Comparison of ENCODE assay signal across 31 cellular contexts in genomic region chr15:51369451-51369761, GRCh38. TPM values are rescaled to one million over a fixed set of nuclear protein-coding genes. Genes with fewer than 3 reads are reported as not detected.
DNase-seq lines count a peak whose midpoint lies in the region; ATAC-seq, FAIRE-seq and TF ChIP-seq lines count a peak whose summit lies in the region.
"Had no signal": no experiment of that assay in that cellular context is flagged by ENCODE, and none has a peak within 500 bp of the region (broad histone marks: within the 10 kb centered on the region; RNA-seq: fewer than 3 reads in every experiment).

No MANE protein-coding gene starts in this region.

- BruUV-seq in GM12878 (replicated peaks; lab: Mats Ljungman, UMichigan), result no TSS peak

- no peaks in the 10 kb centered on the region for H3K36me3 ChIP-seq in GM12878 (ENCODE audit: control insufficient read depth in 2 of 2, insufficient read depth in 2 of 2, low read length in 1 of 2)
- no peaks in the 10 kb centered on the region for H3K36me3 ChIP-seq in MM.1S (replicated peaks; ENCODE audit: insufficient read depth, low read length)
- no peaks in the 10 kb centered on the region for H3K36me3 ChIP-seq in MG63
- H3K36me3 ChIP-seq: ascending aorta; BLaER1 treated with 17β-estradiol and CSF1 and Interleukin-3, amounts not matched to agents 10 nM and 100 nM; right atrium auricular region; spleen; tibial nerve had no signal

- H4K20me1 ChIP-seq in GM12878 (ENCODE audit: control insufficient read depth, insufficient read depth) (no peaks in the 10 kb centered on the region), MM.1S (ENCODE audit: insufficient read depth, low read length) (no peaks in the 10 kb centered on the region)
- H4K20me1 ChIP-seq: BLaER1 treated with 17β-estradiol and CSF1 and Interleukin-3, amounts not matched to agents 10 nM and 100 nM had no signal

- in situ Hi-C loops in GM12878 (cut with MboI), result no loop called here

- H3K79me2 ChIP-seq in GM12878 (ENCODE audit: control insufficient read depth, insufficient read depth, low read length) (no peaks in the 10 kb centered on the region), MM.1S (ENCODE audit: low read length) (no peaks in the 10 kb centered on the region)
- H3K79me2 ChIP-seq: parathyroid adenoma had no signal

- no peak for DNase-seq in A549 (ENCODE audit: low read depth in 1 of 2, low spot score in 1 of 2)
- no peak for DNase-seq in GM12878 (ENCODE audit: low read depth, low spot score)
- no peak for DNase-seq in effector CD4-positive, alpha-beta T cell
- DNase-seq in EL, result no peak
- DNase-seq in MM.1S, result no peak
- DNase-seq in MG63, result no peak
- DNase-seq: activated CD4-positive, alpha-beta T cell treated with anti-CD3 and anti-CD28 coated beads for 1 hour; activated CD8-positive, alpha-beta T cell treated with anti-CD3 and anti-CD28 coated beads for 36 hours; activated effector memory CD4-positive, alpha-beta T cell treated with anti-CD3 and anti-CD28 coated beads, Interleukin-2, amount 50 U/mL, for 16 hours; activated naive CD8-positive, alpha-beta T cell treated with anti-CD3 and anti-CD28 coated beads, Interleukin-2, amount 10 ng/mL, durations not matched to agents 7 days and 5 days; activated T-cell treated with anti-CD3 and anti-CD28 coated beads for 4 hours; caudate nucleus; cortex of kidney; GDM1; NCI-H1105; NCI-H2029; NCI-H345; nephron progenitor cell; Right ventricle myocardium superior; spleen had no signal

- intact Hi-C loops in GM12878 (cut with micrococcal nuclease; ENCODE audit: unreplicated experiment), result no loop called here

- TF ChIP-seq CTCF in A549 (IDR thresholded peaks at IDR 0.05), result no peak
- TF ChIP-seq CTCF in GM12878 (IDR thresholded peaks at IDR 0.05 in 2 of 3, conservative IDR thresholded peaks at IDR 0.05 in 1 of 3; ENCODE audit: control insufficient read depth in 2 of 3, extremely low read depth in 1 of 3, insufficient read depth in 1 of 3, low read depth in 3 of 3, low read length in 3 of 3), result no peak
- TF ChIP-seq CTCF in MM.1S (IDR thresholded peaks at IDR 0.05; ENCODE audit: low read length), result no peak

- no peak for TF ChIP-seq POLR2A in A549 (IDR thresholded peaks at IDR 0.05; ENCODE audit: low read length)
- no peak for TF ChIP-seq POLR2A in GM12878 (IDR thresholded peaks at IDR 0.05; ENCODE audit: low read depth, low read length)

- SMC1A ChIA-PET in GM12878 (lab: Charles Lee; ENCODE audit: uncharacterized antibody, unreplicated experiment), result interaction anchor here (1.0 to 2.3 kb wide), 8 partner anchors 9 to 207 kb away, joined by 3 to 10 read pairs (median 4); no protein-coding TSS in a partner anchor

- H3K9ac ChIP-seq in GM12878 (ENCODE audit: control insufficient read depth, insufficient read depth, low read length) (no peak overlapping the region), MM.1S (ENCODE audit: low read length) (no peak overlapping the region)
- H3K9ac ChIP-seq: BLaER1 treated with 17β-estradiol and CSF1 and Interleukin-3, amounts not matched to agents 10 nM and 100 nM; parathyroid adenoma had no signal

- H3K4me3 ChIP-seq in A549 (no peak overlapping the region), GM12878 (no peak overlapping the region), MM.1S (ENCODE audit: low read length) (no peak overlapping the region), MG63 (no peak overlapping the region)
- H3K4me3 ChIP-seq: ascending aorta; BLaER1 treated with 17β-estradiol and CSF1 and Interleukin-3, amounts not matched to agents 10 nM and 100 nM; PC-9; right atrium auricular region; spleen; tibial nerve had no signal

- no peak for TF ChIP-seq RAD21 in A549 (conservative IDR thresholded peaks at IDR 0.05 in 1 of 2, IDR thresholded peaks at IDR 0.05 in 1 of 2)
- no peak for TF ChIP-seq RAD21 in GM12878 (IDR thresholded peaks at IDR 0.05; ENCODE audit: insufficient read depth, low read depth, low read length)

- H3K9me3 ChIP-seq in A549, result no peaks in the 10 kb centered on the region
- no peaks in the 10 kb centered on the region for H3K9me3 ChIP-seq in GM12878 (replicated peaks; ENCODE audit: control insufficient read depth, insufficient read depth, low read length)
- no peaks in the 10 kb centered on the region for H3K9me3 ChIP-seq in MM.1S (replicated peaks; ENCODE audit: insufficient read depth, low read length)
- H3K9me3 ChIP-seq in MG63, result no peaks in the 10 kb centered on the region
- H3K9me3 ChIP-seq: ascending aorta; BLaER1 treated with 17β-estradiol and CSF1 and Interleukin-3, amounts not matched to agents 10 nM and 100 nM; right atrium auricular region; spleen; tibial nerve had no signal

- RAD21 ChIA-PET in GM12878 (lab: Charles Lee; ENCODE audit: unreplicated experiment), result interaction anchor here (1.0 to 2.3 kb wide), 7 partner anchors 12 to 261 kb away, joined by 3 to 10 read pairs (median 5); no protein-coding TSS in a partner anchor

- POLR2A ChIA-PET in A549 (lab: Yijun Ruan, JAX) (interaction anchor here (1.1 kb wide), 1 partner anchor 121 kb away, joined by 3 read pairs; no protein-coding TSS in a partner anchor), GM12878 (lab: Charles Lee) (interaction anchor here (1.5 kb wide), 1 partner anchor 14 kb away, joined by 3 read pairs; no protein-coding TSS in a partner anchor)

- peak overlapping the region; percentile 47 for H3K4me2 ChIP-seq in A549
- no peak overlapping the region for H3K4me2 ChIP-seq in GM12878 (ENCODE audit: control insufficient read depth, insufficient read depth)
- H3K4me2 ChIP-seq in MM.1S (ENCODE audit: low read depth, low read length), result no peak overlapping the region
- H3K4me2 ChIP-seq: BLaER1 treated with 17β-estradiol and CSF1 and Interleukin-3, amounts not matched to agents 10 nM and 100 nM; PC-9 had no signal

- H3K27me3 ChIP-seq in GM12878 (replicated peaks in 1 of 2; ENCODE audit: control insufficient read depth in 2 of 2, insufficient read depth in 2 of 2, low read length in 1 of 2) (peaks cover 5 to 8% of the 10 kb centered on the region in 2 experiments; a peak in 3 of 4 replicates), MM.1S (replicated peaks; ENCODE audit: insufficient read depth, low read length) (no peaks in the 10 kb centered on the region), MG63 (no peaks in the 10 kb centered on the region)
- H3K27me3 ChIP-seq: ascending aorta; BLaER1 treated with 17β-estradiol and CSF1 and Interleukin-3, amounts not matched to agents 10 nM and 100 nM; right atrium auricular region; tibial nerve had no signal

- FAIRE-seq in A549 (lab: Jason Lieb, UNC) (no peak), GM12878 (lab: Jason Lieb, UNC) (peak; percentile 35)

- ATAC-seq in A549, result no peak
- peak; percentile 72 for ATAC-seq in GM18498 (IDR thresholded peaks at IDR 0.05; ENCODE audit: unreplicated experiment)
- ATAC-seq in HG02610 (IDR thresholded peaks at IDR 0.05; ENCODE audit: unreplicated experiment), result peak; percentile 79
- peak; percentile 79 for ATAC-seq in GM12878
- ATAC-seq: activated CD8-positive, alpha-beta T cell treated with anti-CD3 and anti-CD28 coated beads for 36 hours; foreskin keratinocyte had no signal

- no peak for TF ChIP-seq EP300 in A549 (IDR thresholded peaks at IDR 0.05)
- peak; percentile 25 to 34; a peak in 1 of 4 replicates for TF ChIP-seq EP300 in GM12878 (IDR thresholded peaks at IDR 0.05; ENCODE audit: borderline replicate concordance in 1 of 2, control insufficient read depth in 1 of 2, low read depth in 2 of 2, low read length in 2 of 2)

- no peaks in the 10 kb centered on the region; the same call in 1 of the 2 replicates for H3F3A ChIP-seq in MM.1S (ENCODE audit: insufficient read depth, low read length)

- H3K4me1 ChIP-seq in A549 (peaks cover 40% of the 10 kb centered on the region), GM12878 (ENCODE audit: control insufficient read depth, insufficient read depth, low read length) (peaks cover 4% of the 10 kb centered on the region), MM.1S (ENCODE audit: low read length) (0 out of 2 replicates have a peak, but pooled peaks cover 6% of the 10 kb centered on the region)
- H3K4me1 ChIP-seq: ascending aorta, foreskin keratinocyte, parathyroid adenoma, right atrium auricular region had no signal

- no peaks in the 10 kb centered on the region for H3K9me2 ChIP-seq in MM.1S (replicated peaks; ENCODE audit: insufficient read depth, low read length)

- H3K27ac ChIP-seq in A549 (peak overlapping the region; percentile 18 to 31; a peak in 1 of 6 replicates), GM12878 (ENCODE audit: control insufficient read depth, insufficient read depth) (no peak overlapping the region), MM.1S (ENCODE audit: low read length) (no peak overlapping the region)
- H3K27ac ChIP-seq: ascending aorta; BLaER1 treated with 17β-estradiol and CSF1 and Interleukin-3, amounts not matched to agents 10 nM and 100 nM; foreskin keratinocyte; HL-60; parathyroid adenoma; PC-9; right atrium auricular region; spleen; tibial nerve had no signal

- H2AFZ ChIP-seq in GM12878 (ENCODE audit: control insufficient read depth, low read depth, low read length), result no peak overlapping the region
- no peak overlapping the region for H2AFZ ChIP-seq in MM.1S (ENCODE audit: low read length)
- H2AFZ ChIP-seq: parathyroid adenoma, PC-9 had no signal

- 83% methylated on average over 1 of the region's 1 CpG for WGBS in A549 (ENCODE audit: missing lambda C conversion rate)
- 52% methylated on average over 1 of the region's 1 CpG for WGBS in GM12878 (ENCODE audit: insufficient coverage, insufficient replicate concordance, low lambda C conversion rate, missing lambda C conversion rate)

- CTCF ChIA-PET in A549 (lab: Yijun Ruan, JAX), result interaction anchor here (0.8 to 5.3 kb wide), 9 partner anchors 10 to 207 kb away, joined by 3 to 62 read pairs (median 5); no protein-coding TSS in a partner anchor
- CTCF ChIA-PET in GM12878 (lab: Yijun Ruan, JAX), result interaction anchor here (1.2 to 2.8 kb wide), 9 partner anchors 10 to 207 kb away, joined by 3 to 20 read pairs (median 7); no protein-coding TSS in a partner anchor

RNA-seq across cellular contexts. Expression of gene GLDN, which starts 28.0 kb away (rescaled TPM):
- polyA plus RNA-seq in A549 (2011; rRNA removed) (0.20 and 0.25 TPM in 2 replicates), A549 (2017; fragmentation: RNase III; extraction: RNeasy Plus Mini Kit Qiagen cat#74134 plus additional on column Dnase treatment) (0.03 TPM in 2 of 3 replicates, not detected in the other), GM12878 (2011; rRNA removed) (not detected in 2 replicates), GM12878 (2014; fragmentation: Illumina TruSeq; extraction: Trizol) (not detected in 2 replicates), GM12878 (2014; fragmentation: Nextera tagmentation; extraction: Ambion mirVana) (not detected), GM12878 (2014; rRNA removed) (not detected in 2 replicates), GM12878 (2016; fragmentation: Nextera tagmentation; extraction: Ambion mirVana) (not detected)
- 0.03 TPM in 1 of 2 replicates, not detected in the other for polyA plus RNA-seq in A549 (2012; cell fraction: cytosol; rRNA removed)
- polyA plus RNA-seq in A549 (2012; cell fraction: nucleus; rRNA removed), result 0.28 TPM in 1 of 2 replicates, not detected in the other
- polyA minus RNA-seq in A549 (2011; rRNA and poly(A)+ RNA removed), result 0.17 TPM in 1 of 2 replicates, not detected in the other
- not detected in 2 replicates for total RNA-seq in GM12878 (2013; cell fraction: nucleolus; rRNA removed)
- total RNA-seq in GM12878 (2014; rRNA removed) (not detected in 2 replicates), GM12878 (2014; rRNA removed; fragmentation: Illumina TruSeq; extraction: Trizol) (not detected in 2 replicates), GM12878 (2021) (0.13 TPM in 1 of 2 replicates, not detected in the other)
- not detected for polyA plus RNA-seq in GM12878 (2011; ENCODE audit: low read depth)
- polyA plus RNA-seq in GM12878 (2011; cell fraction: cytosol; rRNA removed), result not detected in 2 replicates
- not detected in 2 replicates for polyA plus RNA-seq in GM12878 (2011; cell fraction: nucleus; rRNA removed)
- not detected in 2 replicates for polyA plus RNA-seq in GM12878 (2012)
- polyA minus RNA-seq in GM12878 (2011; rRNA and poly(A)+ RNA removed), result not detected in 2 replicates
- polyA minus RNA-seq in GM12878 (2011; cell fraction: cytosol; rRNA and poly(A)+ RNA removed), result not detected in 2 replicates
- not detected in 2 replicates for polyA minus RNA-seq in GM12878 (2011; cell fraction: nucleus; rRNA and poly(A)+ RNA removed)
- 0.30 and 0.67 TPM in 2 replicates for total RNA-seq in MG63 (2014; rRNA removed; shearing (Covaris generic); ENCODE audit: low replicate concordance)
- total RNA-seq: activated CD8-positive, alpha-beta T cell treated with anti-CD3 and anti-CD28 coated beads for 36 hours; activated naive CD8-positive, alpha-beta T cell treated with anti-CD3 and anti-CD28 coated beads, Interleukin-2, amount 10 ng/mL, durations not matched to agents 7 days and 5 days; foreskin keratinocyte; lung microvascular endothelial cell; PC-9 had no signal
- polyA plus RNA-seq: foreskin keratinocyte had no signal

RNA-seq across cellular contexts. Expression of gene CYP19A1, which starts 31.0 kb away (rescaled TPM):
- polyA plus RNA-seq in A549 (2011; rRNA removed), result 0.26 and 0.36 TPM in 2 replicates
- polyA plus RNA-seq in A549 (2012; cell fraction: cytosol; rRNA removed), result 0.04 TPM in 1 of 2 replicates, not detected in the other
- 0.02 and 0.13 TPM in 2 replicates for polyA plus RNA-seq in A549 (2012; cell fraction: nucleus; rRNA removed)
- 0.21 TPM in 1 of 3 replicates, not detected in the others for polyA plus RNA-seq in A549 (2017; fragmentation: RNase III; extraction: RNeasy Plus Mini Kit Qiagen cat#74134 plus additional on column Dnase treatment)
- not detected in 2 replicates for polyA minus RNA-seq in A549 (2011; rRNA and poly(A)+ RNA removed)
- not detected in 2 replicates for total RNA-seq in GM12878 (2013; cell fraction: nucleolus; rRNA removed)
- 0.96 and 2.1 TPM in 2 replicates for total RNA-seq in GM12878 (2014; rRNA removed)
- 0.63 and 1.1 TPM in 2 replicates for total RNA-seq in GM12878 (2014; rRNA removed; fragmentation: Illumina TruSeq; extraction: Trizol)
- total RNA-seq in GM12878 (2021), result 1.2 and 1.4 TPM in 2 replicates
- not detected for polyA plus RNA-seq in GM12878 (2011; ENCODE audit: low read depth)
- polyA plus RNA-seq in GM12878 (2011; rRNA removed), result 0.35 and 1.3 TPM in 2 replicates
- polyA plus RNA-seq in GM12878 (2011; cell fraction: cytosol; rRNA removed), result 0.20 and 0.27 TPM in 2 replicates
- 0.56 and 0.88 TPM in 2 replicates for polyA plus RNA-seq in GM12878 (2011; cell fraction: nucleus; rRNA removed)
- 0.29 TPM in 1 of 2 replicates, not detected in the other for polyA plus RNA-seq in GM12878 (2012)
- polyA plus RNA-seq in GM12878 (2014; fragmentation: Illumina TruSeq; extraction: Trizol), result 0.76 and 4.2 TPM in 2 replicates
- polyA plus RNA-seq in GM12878 (2014; fragmentation: Nextera tagmentation; extraction: Ambion mirVana), result 1 to 10 TPM; 1.3 to 1.8 TPM
- polyA plus RNA-seq in GM12878 (2014; rRNA removed), result 0.08 and 1.3 TPM in 2 replicates
- under 1 TPM; 0.59 to 0.63 TPM for polyA plus RNA-seq in GM12878 (2016; fragmentation: Nextera tagmentation; extraction: Ambion mirVana)
- 0.36 TPM in 1 of 2 replicates, not detected in the other for polyA minus RNA-seq in GM12878 (2011; rRNA and poly(A)+ RNA removed)
- polyA minus RNA-seq in GM12878 (2011; cell fraction: cytosol; rRNA and poly(A)+ RNA removed), result not detected in 2 replicates
- polyA minus RNA-seq in GM12878 (2011; cell fraction: nucleus; rRNA and poly(A)+ RNA removed), result 0.36 TPM in 1 of 2 replicates, not detected in the other
- 0.69 TPM in 1 of 2 replicates, not detected in the other for total RNA-seq in MG63 (2014; rRNA removed; shearing (Covaris generic); ENCODE audit: low replicate concordance)
- total RNA-seq: activated CD8-positive, alpha-beta T cell treated with anti-CD3 and anti-CD28 coated beads for 36 hours; activated naive CD8-positive, alpha-beta T cell treated with anti-CD3 and anti-CD28 coated beads, Interleukin-2, amount 10 ng/mL, durations not matched to agents 7 days and 5 days; foreskin keratinocyte; lung microvascular endothelial cell had no signal
- polyA plus RNA-seq: foreskin keratinocyte had no signal

Comparison
In these comparisons a context has a peak if more than half of its experiments do, and no peak if none do; other contexts are left out.
1. ATAC-seq: peak in GM18498 (single experiment), HG02610 (single experiment) and GM12878 (single experiment); none in A549 (0 of 2).
2. H3K27ac ChIP-seq: peak in A549 (2 of 2); none in GM12878 (single experiment) and MM.1S (single experiment).
3. Of the 24 proteins assayed by ChIP-seq in both GM12878 and A549: peak only in GM12878: CHD2, EP300 and JUNB; only in A549: none; in both: none; in neither: 21.